Comparison of ENCODE assay signal across 1 cellular context in genomic region chr10:5694573-5694972, GRCh38.
TF ChIP-seq lines count a peak whose summit lies in the region.

No MANE protein-coding gene starts in this region.

TF ChIP-seq in HepG2, 621 proteins besides CTCF, POLR2A, EP300 and RAD21 (continued from another document):
- TF ChIP-seq, protein P1, sequence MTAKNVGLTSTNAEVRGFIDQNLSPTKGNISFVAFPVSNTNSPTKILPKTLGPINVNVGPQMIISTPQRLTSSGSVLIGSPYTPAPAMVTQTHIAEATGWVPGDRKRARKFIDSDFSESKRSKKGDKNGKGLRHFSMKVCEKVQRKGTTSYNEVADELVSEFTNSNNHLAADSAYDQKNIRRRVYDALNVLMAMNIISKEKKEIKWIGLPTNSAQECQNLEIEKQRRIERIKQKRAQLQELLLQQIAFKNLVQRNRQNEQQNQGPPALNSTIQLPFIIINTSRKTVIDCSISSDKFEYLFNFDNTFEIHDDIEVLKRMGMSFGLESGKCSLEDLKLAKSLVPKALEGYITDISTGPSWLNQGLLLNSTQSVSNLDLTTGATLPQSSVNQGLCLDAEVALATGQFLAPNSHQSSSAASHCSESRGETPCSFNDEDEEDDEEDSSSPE (CRISPR knock-in tag; IDR thresholded peaks at IDR 0.05): no peak
- no peak for TF ChIP-seq MLX (CRISPR knock-in tag; IDR thresholded peaks at IDR 0.05)
- no peak for TF ChIP-seq SNAPC2 (CRISPR knock-in tag; IDR thresholded peaks at IDR 0.05)
- TF ChIP-seq ZNF121 (CRISPR knock-in tag; IDR thresholded peaks at IDR 0.05): no peak
- no peak for TF ChIP-seq TEAD2 (CRISPR knock-in tag; IDR thresholded peaks at IDR 0.05)
- no peak for TF ChIP-seq ZNF713 (CRISPR knock-in tag; IDR thresholded peaks at IDR 0.05)
- no peak for TF ChIP-seq SALL1 (CRISPR knock-in tag; IDR thresholded peaks at IDR 0.05)
- no peak for TF ChIP-seq ZNF709 (CRISPR knock-in tag; IDR thresholded peaks at IDR 0.05)
- TF ChIP-seq ZNF678 (CRISPR knock-in tag; IDR thresholded peaks at IDR 0.05): no peak
- TF ChIP-seq KLF11 (CRISPR knock-in tag; IDR thresholded peaks at IDR 0.05): no peak
- TF ChIP-seq SIX4 (CRISPR knock-in tag; IDR thresholded peaks at IDR 0.05): no peak
- TF ChIP-seq, protein P2, sequence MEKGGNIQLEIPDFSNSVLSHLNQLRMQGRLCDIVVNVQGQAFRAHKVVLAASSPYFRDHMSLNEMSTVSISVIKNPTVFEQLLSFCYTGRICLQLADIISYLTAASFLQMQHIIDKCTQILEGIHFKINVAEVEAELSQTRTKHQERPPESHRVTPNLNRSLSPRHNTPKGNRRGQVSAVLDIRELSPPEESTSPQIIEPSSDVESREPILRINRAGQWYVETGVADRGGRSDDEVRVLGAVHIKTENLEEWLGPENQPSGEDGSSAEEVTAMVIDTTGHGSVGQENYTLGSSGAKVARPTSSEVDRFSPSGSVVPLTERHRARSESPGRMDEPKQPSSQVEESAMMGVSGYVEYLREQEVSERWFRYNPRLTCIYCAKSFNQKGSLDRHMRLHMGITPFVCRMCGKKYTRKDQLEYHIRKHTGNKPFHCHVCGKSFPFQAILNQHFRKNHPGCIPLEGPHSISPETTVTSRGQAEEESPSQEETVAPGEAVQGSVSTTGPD (CRISPR knock-in tag; IDR thresholded peaks at IDR 0.05): no peak
- TF ChIP-seq ZMYM2 (CRISPR knock-in tag; IDR thresholded peaks at IDR 0.05): no peak
- no peak for TF ChIP-seq ZNF549 (CRISPR knock-in tag; IDR thresholded peaks at IDR 0.05)
- no peak for TF ChIP-seq ZNF550 (CRISPR knock-in tag; IDR thresholded peaks at IDR 0.05; ENCODE audit: borderline replicate concordance)
